In genomic region chr1:171781167-171781875, GRCh38 we compare ENCODE assay signal across 8 cellular contexts. TPM values are rescaled to one million over a fixed set of nuclear protein-coding genes. Genes with fewer than 3 reads are reported as not detected.
DNase-seq lines count a peak whose midpoint lies in the region; ATAC-seq, FAIRE-seq and TF ChIP-seq lines count a peak whose summit lies in the region.

TSS of gene METTL13 (plus strand) at chr1:171781660. CDS start at chr1:171781968, 308 bp downstream.

- H3K27me3 ChIP-seq in adrenal gland = no peaks in the 10 kb centered on the region
- H3K27me3 ChIP-seq in trophoblast cell (ENCODE audit: insufficient read depth, low read length) = no peaks in the 10 kb centered on the region
- no peaks in the 10 kb centered on the region for H3K27me3 ChIP-seq in transverse colon

- in situ Hi-C loops in transverse colon (cut with MboI; ENCODE audit: low pct_ligation_motif_present in 1 of 4, low pct_unique_long_range_greater_than_20kb in 1 of 4, low sequenced_read_pairs in 3 of 4) = loop anchor here in 1 of 4 donors (25.0 kb wide), 1 partner anchor 656 kb away; the partner anchor contains the start of gene PIGC

- H2AK5ac ChIP-seq in trophoblast cell (ENCODE audit: low read length) = peak within 1 kb of the TSS; percentile 58

- H3K4me3 ChIP-seq in adrenal gland = peak within 1 kb of the TSS; percentile 43 to 94 (median 72)
- H3K4me3 ChIP-seq in trophoblast cell (ENCODE audit: low read depth, low read length) = peak within 1 kb of the TSS; percentile 87
- peak within 1 kb of the TSS; percentile 64 to 78 (median 64) for H3K4me3 ChIP-seq in transverse colon

- H3K9ac ChIP-seq in trophoblast cell (ENCODE audit: low read length) = peak within 1 kb of the TSS; percentile 93

- TF ChIP-seq CTCF in adrenal gland (IDR thresholded peaks at IDR 0.05) (no peak), transverse colon (IDR thresholded peaks at IDR 0.05) (no peak)

- peaks cover 6% of the 10 kb centered on the region for H3K79me1 ChIP-seq in trophoblast cell (ENCODE audit: low read length)

- H2AFZ ChIP-seq in trophoblast cell (ENCODE audit: insufficient read depth, low read length, poor library complexity) = peak within 1 kb of the TSS; percentile 74

- peak; percentile 98 for ATAC-seq in HG02852 (IDR thresholded peaks at IDR 0.05; ENCODE audit: unreplicated experiment)

- peaks cover 4 to 33% of the 10 kb centered on the region in 2 donors for H3K4me1 ChIP-seq in adrenal gland (replicated peaks in 1 of 2)
- peaks cover 0 to 12% of the 10 kb centered on the region in 2 experiments for H3K4me1 ChIP-seq in trophoblast cell (ENCODE audit: control insufficient read depth in 1 of 2, insufficient read depth in 2 of 2, low read length in 2 of 2)
- H3K4me1 ChIP-seq in transverse colon = peaks cover 9 to 40% (median 22%) of the 10 kb centered on the region in 4 donors

- H3K4ac ChIP-seq in trophoblast cell (ENCODE audit: low read depth, low read length) = peak within 1 kb of the TSS; percentile 95

- H4K12ac ChIP-seq in trophoblast cell (ENCODE audit: low read depth, low read length) = peak within 1 kb of the TSS; percentile 83

- peak within 1 kb of the TSS; percentile 97 for H3K4me2 ChIP-seq in trophoblast cell (ENCODE audit: low read length)

- H2BK120ac ChIP-seq in trophoblast cell (ENCODE audit: insufficient read depth, low read length, poor library complexity) = peak within 1 kb of the TSS; percentile 21

- TF ChIP-seq EP300 in transverse colon (IDR thresholded peaks at IDR 0.05; ENCODE audit: low read depth) = no peak

- FAIRE-seq in GM12892 (lab: Jason Lieb, UNC) = peak; percentile 96

- H3K27ac ChIP-seq in adrenal gland = peak within 1 kb of the TSS; percentile 8 to 92 (median 91)
- H3K27ac ChIP-seq in trophoblast cell (ENCODE audit: low read depth, low read length) = peak within 1 kb of the TSS; percentile 89
- peak within 1 kb of the TSS; percentile 89 to 98 (median 91) for H3K27ac ChIP-seq in transverse colon

- WGBS in adrenal gland, 4 donors = 0 to 1% (median 0%) methylated on average over 39 to 58 of the region's 58 CpGs
- no CpG with 5 or more reads among the region's 58 CpGs for WGBS in trophoblast cell (ENCODE audit: extremely low coverage, insufficient coverage, insufficient read length)
- WGBS in transverse colon (ENCODE audit: low coverage in 1 of 2), 2 donors = 1% methylated on average over 58 of the region's 58 CpGs; no CpG with 5 or more reads in 1 of the 2 donors

- H4K8ac ChIP-seq in trophoblast cell (ENCODE audit: low read depth, low read length) = peak within 1 kb of the TSS; percentile 84

- H2BK12ac ChIP-seq in trophoblast cell (ENCODE audit: low read length) = no peak within 1 kb of the TSS

- H3K79me2 ChIP-seq in trophoblast cell (ENCODE audit: control insufficient read depth, insufficient read depth, low read length, poor library complexity) = peaks cover 7% of the 10 kb centered on the region

- intact Hi-C loops in adrenal gland (cut with DNase I) = no loop called here
- intact Hi-C loops in cardiac septum (cut with DNase I) = loop anchor here (1.0 to 5.0 kb wide), 3 partner anchors 40 to 134 kb away; no protein-coding TSS in a partner anchor
- intact Hi-C loops in transverse colon (cut with DNase I; ENCODE audit: low total_unique reads) = loop anchor here (2.0 to 10.0 kb wide), 2 partner anchors 39 to 137 kb away; partner anchors contain the start of gene VAMP4

- H3K9me3 ChIP-seq in adrenal gland (replicated peaks in 1 of 3) = no peaks in the 10 kb centered on the region
- H3K9me3 ChIP-seq in trophoblast cell (ENCODE audit: insufficient read depth, low read depth, low read length) = peaks cover 2% of the 10 kb centered on the region
- H3K9me3 ChIP-seq in transverse colon = no peaks in the 10 kb centered on the region

- H3K23ac ChIP-seq in trophoblast cell (ENCODE audit: low read length) = no peak within 1 kb of the TSS

- H3K36me3 ChIP-seq in adrenal gland (replicated peaks in 1 of 2) (peaks cover 0 to 25% of the 10 kb centered on the region in 2 donors), trophoblast cell (ENCODE audit: control insufficient read depth in 1 of 2, insufficient read depth in 2 of 2, low read length in 2 of 2) (peaks cover 15 to 21% of the 10 kb centered on the region in 2 experiments), transverse colon (peaks cover 0 to 8% (median 3%) of the 10 kb centered on the region in 4 donors)

- peak; percentile 87 for TF ChIP-seq POLR2A in GM12892 (IDR thresholded peaks at IDR 0.05; ENCODE audit: low read depth, low read length)
- peak; percentile 95 to 99 for TF ChIP-seq POLR2A in adrenal gland (IDR thresholded peaks at IDR 0.05)
- peak; percentile 95 for TF ChIP-seq POLR2A in transverse colon (IDR thresholded peaks at IDR 0.05)

- H2BK5ac ChIP-seq in trophoblast cell (ENCODE audit: low read depth, low read length, poor library complexity) = peak within 1 kb of the TSS; percentile 53

- H4K91ac ChIP-seq in trophoblast cell (ENCODE audit: low read depth, low read length) = peak within 1 kb of the TSS; percentile 88

- H3K18ac ChIP-seq in trophoblast cell (ENCODE audit: low read length) = peak within 1 kb of the TSS; percentile 70

- H3K14ac ChIP-seq in trophoblast cell (ENCODE audit: low read length) = peak within 1 kb of the TSS; percentile 63

- DNase-seq in GM12892 (ENCODE audit: insufficient read length) = peak; percentile 90
- DNase-seq in NCI-H146 (lab: John Stamatoyannopoulos, UW) = peak; percentile 99
- peak; percentile 96 to 100 (median 97) for DNase-seq in T-helper 1 cell
- DNase-seq in adrenal gland = peak; percentile 98 to 99 (median 99)
- peak; percentile 100 for DNase-seq in cardiac septum (ENCODE audit: low spot score)
- DNase-seq in trophoblast cell = peak; percentile 99 to 100
- DNase-seq in transverse colon = peak; percentile 99

RNA-seq across cellular contexts. Expression of gene METTL13, which starts in this region (rescaled TPM):
- 21.3 TPM for polyA plus RNA-seq in GM12892 (2012; ENCODE audit: missing spikeins)
- total RNA-seq in adrenal gland = 10 to 100 TPM; 22.7 to 38.3 (median 32.7) TPM
- polyA plus RNA-seq in adrenal gland = 10 to 100 TPM in 2 of 3 donors, 1 to 10 TPM in 1; 9.6 to 37.1 (median 12.3) TPM
- 14.4 TPM for total RNA-seq in cardiac septum
- 12.7 TPM in 2 replicates for polyA plus RNA-seq in trophoblast cell (2013)
- 10 to 100 TPM; 10.5 to 80.8 (median 25.8) TPM for total RNA-seq in transverse colon

Comparison
In these comparisons a context has a peak if more than half of its experiments do, and no peak if none do; other contexts are left out.
1. Peak in every context shown above with its lines: DNase-seq, ATAC-seq, H3K4me3 ChIP-seq and H3K27ac ChIP-seq.
2. intact Hi-C loops: an anchor here in cardiac septum (1.0 to 5.0 kb wide) and transverse colon (2.0 to 10.0 kb wide); none called in adrenal gland.